Comparison of ENCODE assay signal across 9 cellular contexts in genomic region chr20:59938221-59938620, GRCh38. TPM values are rescaled to one million over a fixed set of nuclear protein-coding genes. Genes with fewer than 3 reads are reported as not detected.
DNase-seq lines count a peak whose midpoint lies in the region; ATAC-seq and TF ChIP-seq lines count a peak whose summit lies in the region.
"Had no signal": no experiment of that assay in that cellular context is flagged by ENCODE, and none has a peak within 500 bp of the region (broad histone marks: within the 10 kb centered on the region; RNA-seq: fewer than 3 reads in every experiment).

No MANE protein-coding gene starts in this region.

- H3K4me1 ChIP-seq in ACC112 (ENCODE audit: control insufficient read depth, insufficient read depth, low read length, unreplicated experiment), result peaks cover 20% of the 10 kb centered on the region
- H3K4me1 ChIP-seq in lower lobe of right lung, result peaks cover 40% of the 10 kb centered on the region

- POLR2A ChIA-PET in MCF 10A (lab: Yijun Ruan, JAX), result interaction anchor here (0.6 to 3.7 kb wide), 6 partner anchors 50 to 112 kb away, joined by 3 to 36 read pairs (median 4); no protein-coding TSS in a partner anchor

- no peak overlapping the region for H3K27ac Mint-ChIP-seq in MCF 10A (ENCODE audit: low read depth, unreplicated experiment)

- H3K27me3 ChIP-seq in ACC112 (ENCODE audit: insufficient read depth, low read length), result no peaks in the 10 kb centered on the region
- no peaks in the 10 kb centered on the region for H3K27me3 ChIP-seq in HL-60 (ENCODE audit: insufficient read depth, poor library complexity, severe bottlenecking)
- H3K27me3 ChIP-seq in lower lobe of right lung (ENCODE audit: low read depth), result no peaks in the 10 kb centered on the region
- H3K27me3 ChIP-seq: adrenal gland had no signal

- TSS peak; percentile 32 for BruUV-seq in MCF 10A (replicated peaks; lab: Mats Ljungman, UMichigan)

- H3K27ac ChIP-seq in ACC112 (ENCODE audit: low read depth, low read length) (peak overlapping the region; percentile 12; the same call in 1 of the 2 replicates), HL-60 (replicated peaks) (no peak overlapping the region), lower lobe of right lung (no peak overlapping the region)

- peaks cover 25% of the 10 kb centered on the region for H3K79me2 ChIP-seq in ACC112 (ENCODE audit: control insufficient read depth, insufficient read depth, low read length, unreplicated experiment)

- no peak for DNase-seq in HL-60 (ENCODE audit: low read depth in 1 of 2, low spot score in 1 of 2)
- DNase-seq in MCF 10A (ENCODE audit: unreplicated experiment), result peak; percentile 23
- DNase-seq in lower lobe of right lung, result no peak
- no peak for DNase-seq in NCI-H526 (lab: John Stamatoyannopoulos, UW)

- no peak overlapping the region for H2AFZ ChIP-seq in ACC112 (ENCODE audit: low read length, unreplicated experiment)

- CTCF ChIA-PET in MCF 10A (lab: Yijun Ruan, JAX), result interaction anchor here (0.7 to 4.7 kb wide), 7 partner anchors 11 to 156 kb away, joined by 3 to 39 read pairs (median 4); no protein-coding TSS in a partner anchor

- no peaks in the 10 kb centered on the region for H3K27me3 Mint-ChIP-seq in MCF 10A (ENCODE audit: insufficient read depth, unreplicated experiment)

- no peaks in the 10 kb centered on the region for H3K9me3 Mint-ChIP-seq in MCF 10A (ENCODE audit: unreplicated experiment)

- ATAC-seq in lower lobe of right lung (no peak), GM21381 (IDR thresholded peaks at IDR 0.05; ENCODE audit: unreplicated experiment) (no peak), GM19023 (IDR thresholded peaks at IDR 0.05; ENCODE audit: unreplicated experiment) (no peak), GM18861 (IDR thresholded peaks at IDR 0.05; ENCODE audit: unreplicated experiment) (no peak)

- no peak for TF ChIP-seq CTCF in HL-60 (IDR thresholded peaks at IDR 0.05; ENCODE audit: insufficient read depth, low read length)
- TF ChIP-seq CTCF in MCF 10A (IDR thresholded peaks at IDR 0.05; ENCODE audit: unreplicated experiment), result no peak
- TF ChIP-seq CTCF in lower lobe of right lung (IDR thresholded peaks at IDR 0.05), result no peak

- intact Hi-C loops in MCF 10A (cut with micrococcal nuclease), result loop anchor here (5.0 kb wide), 1 partner anchor 156 kb away; no protein-coding TSS in a partner anchor
- intact Hi-C loops in lower lobe of right lung (cut with DNase I), result no loop called here

- no peaks in the 10 kb centered on the region for H3K9me3 ChIP-seq in lower lobe of right lung
- H3K9me3 ChIP-seq: adrenal gland had no signal

- peak overlapping the region; percentile 95 for H3K4me3 Mint-ChIP-seq in MCF 10A (ENCODE audit: unreplicated experiment)

- H3K36me3 Mint-ChIP-seq in MCF 10A (ENCODE audit: insufficient read depth, unreplicated experiment), result peaks cover 13% of the 10 kb centered on the region

- H3K36me3 ChIP-seq in ACC112 (ENCODE audit: insufficient read depth, low read length) (no peaks in the 10 kb centered on the region; the same call in 1 of the 2 replicates), lower lobe of right lung (peaks cover 11% of the 10 kb centered on the region)

- H3K4me1 Mint-ChIP-seq in MCF 10A (ENCODE audit: insufficient read depth, unreplicated experiment), result peaks cover 27% of the 10 kb centered on the region

- H3K4me3 ChIP-seq in ACC112 (ENCODE audit: low read depth, low read length) (peak overlapping the region; percentile 82), HL-60 (replicated peaks; ENCODE audit: insufficient read depth, low read length) (peak overlapping the region; percentile 88), lower lobe of right lung (peak overlapping the region; percentile 81)

RNA-seq across cellular contexts. Expression of gene PPP1R3D, which starts 1.9 kb away (rescaled TPM):
- total RNA-seq in MCF 10A (2022) (2.4 and 3.5 TPM in 2 replicates), lower lobe of right lung (12.1 TPM)

RNA-seq across cellular contexts. Expression of gene FAM217B, which starts 2.0 kb away (rescaled TPM):
- total RNA-seq in MCF 10A (2022), result 5.6 and 8.6 TPM in 2 replicates
- 26.8 TPM for total RNA-seq in lower lobe of right lung

RNA-seq across cellular contexts. Expression of gene SYCP2, which starts 4.8 kb away (rescaled TPM):
- total RNA-seq in MCF 10A (2022) (0.35 and 0.61 TPM in 2 replicates), lower lobe of right lung (3.5 TPM)

RNA-seq across cellular contexts. Expression of gene CDH26, which starts 20.0 kb away (rescaled TPM):
- total RNA-seq in MCF 10A (2022), result 0.12 and 0.71 TPM in 2 replicates
- 8.4 TPM for total RNA-seq in lower lobe of right lung
